8 cellular contexts compared by ENCODE assay signal in the genomic region with DNA sequence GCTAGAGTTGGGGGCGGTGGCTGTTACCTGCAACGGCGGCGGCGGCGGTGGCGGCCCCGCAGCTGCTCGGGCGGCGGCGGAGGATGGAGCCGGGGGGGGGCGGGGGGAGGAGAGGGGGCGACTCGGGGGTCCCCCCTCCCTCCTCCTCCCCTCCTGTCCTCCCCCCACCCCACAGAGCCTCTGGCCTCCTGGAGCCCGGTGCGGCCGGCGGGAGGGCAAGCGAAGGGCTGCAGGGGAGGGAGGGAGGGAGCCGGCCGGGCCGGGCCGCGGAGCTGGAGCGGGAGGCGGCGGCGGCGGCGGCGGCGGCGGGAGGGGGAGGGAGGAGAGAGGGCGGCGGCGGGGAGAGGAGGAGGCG. TPM values are rescaled to one million over a fixed set of nuclear protein-coding genes. Genes with fewer than 3 reads are reported as not detected.
DNase-seq lines count a peak whose midpoint lies in the region; ATAC-seq, FAIRE-seq and TF ChIP-seq lines count a peak whose summit lies in the region.

Gene AKT3 (minus strand): TSS at position 231 of the 355 bp plus-strand sequence. CDS start 7,073 bp downstream, outside the sequence.

- peak within 1 kb of the TSS; percentile 42 for H3K56ac ChIP-seq in H1 (replicated peaks; ENCODE audit: insufficient read length, low read depth, low read length)

- TF ChIP-seq CTCF in OCI-LY7 (conservative IDR thresholded peaks at IDR 0.05; ENCODE audit: low read length): no peak
- no peak for TF ChIP-seq CTCF in H1 (IDR thresholded peaks at IDR 0.05; ENCODE audit: control extremely low read depth in 1 of 3, insufficient read depth in 1 of 3, low read depth in 1 of 3, low read length in 3 of 3)
- TF ChIP-seq CTCF in mucosa of descending colon (IDR thresholded peaks at IDR 0.05): no peak

- H3K9me3 ChIP-seq in OCI-LY7 (ENCODE audit: low read length) (no peaks in the 10 kb centered on the region), H1 (ENCODE audit: insufficient read depth in 2 of 2, low read depth in 1 of 2, low read length in 1 of 2) (no peaks in the 10 kb centered on the region), mucosa of descending colon (no peaks in the 10 kb centered on the region), aorta (ENCODE audit: control insufficient read depth, low read length) (no peaks in the 10 kb centered on the region)

- peaks cover 5% of the 10 kb centered on the region for H3K23me2 ChIP-seq in H1 (ENCODE audit: low read depth, low read length)

- H3K4ac ChIP-seq in H1 (replicated peaks; ENCODE audit: insufficient read length, low read depth, low read length): peak within 1 kb of the TSS; percentile 8

- POLR2A ChIA-PET in OCI-LY7 (lab: Charles Lee): interaction anchor here (0.7 kb wide), 1 partner anchor 429 kb away, joined by 4 read pairs; no protein-coding TSS in a partner anchor
- POLR2A ChIA-PET in H1 (lab: Charles Lee; ENCODE audit: partially characterized antibody): no interaction called here

- H3K79me1 ChIP-seq in H1 (ENCODE audit: low read depth, low read length): no peaks in the 10 kb centered on the region

- BruUV-seq in OCI-LY7 (replicated peaks; lab: Mats Ljungman, UMichigan): no TSS peak

- peak within 1 kb of the TSS; percentile 86; the same call in 1 of the 2 replicates for H2BK5ac ChIP-seq in H1 (ENCODE audit: low read depth, low read length)

- DNase-seq in OCI-LY7 (ENCODE audit: low spot score) (no peak), H1 (ENCODE audit: low read depth in 1 of 2, low spot score in 2 of 2) (no peak), mucosa of descending colon (no peak), aorta (peak in 1 of 2 donors; percentile 93)

- peak within 1 kb of the TSS; percentile 60 for H4K5ac ChIP-seq in H1 (ENCODE audit: insufficient read length, low read depth, low read length)

- H3K36me3 ChIP-seq in OCI-LY7 (ENCODE audit: insufficient read depth, low read length) (no peaks in the 10 kb centered on the region), H1 (ENCODE audit: control insufficient read depth in 2 of 4, insufficient read depth in 4 of 4, low read length in 3 of 4) (no peaks in the 10 kb centered on the region), mucosa of descending colon (ENCODE audit: low read depth) (no peaks in the 10 kb centered on the region), aorta (ENCODE audit: control insufficient read depth in 1 of 2, insufficient read depth in 2 of 2, low read length in 1 of 2) (no peaks in the 10 kb centered on the region)

- no peaks in the 10 kb centered on the region for H3K9me2 ChIP-seq in OCI-LY7 (ENCODE audit: insufficient read depth, low read length)

- intact Hi-C loops in OCI-LY7 (cut with micrococcal nuclease; ENCODE audit: unreplicated experiment): no loop called here
- intact Hi-C loops in mucosa of descending colon (cut with DNase I, micrococcal nuclease): no loop called here
- intact Hi-C loops in aorta (cut with DNase I): loop anchor here in 1 of 2 donors (5.0 kb wide), 1 partner anchor 197 kb away; no protein-coding TSS in a partner anchor

- no peak within 1 kb of the TSS for H2BK20ac ChIP-seq in H1 (ENCODE audit: low read length)

- no peak for TF ChIP-seq RAD21 in H1 (IDR thresholded peaks at IDR 0.05 in 1 of 2, conservative IDR thresholded peaks at IDR 0.05 in 1 of 2; ENCODE audit: low read depth in 2 of 2, low read length in 2 of 2)

- peak within 1 kb of the TSS; percentile 96 for H3K18ac ChIP-seq in H1 (ENCODE audit: extremely low read depth, low read length)

- ATAC-seq in mucosa of descending colon (peak; percentile 85), aorta (ENCODE audit: low FRiP score) (peak; percentile 87), HG03139 (IDR thresholded peaks at IDR 0.05; ENCODE audit: unreplicated experiment) (no peak), HG02678 (IDR thresholded peaks at IDR 0.05; ENCODE audit: unreplicated experiment) (no peak), GM21367 (IDR thresholded peaks at IDR 0.05; ENCODE audit: unreplicated experiment) (no peak)

- no peak within 1 kb of the TSS for H3K23ac ChIP-seq in H1 (ENCODE audit: insufficient read length)

- H4K20me1 ChIP-seq in OCI-LY7 (ENCODE audit: insufficient read depth, low read length) (no peaks in the 10 kb centered on the region), H1 (replicated peaks in 1 of 2; ENCODE audit: control insufficient read depth in 1 of 2, insufficient read depth in 2 of 2, low read length in 2 of 2) (no peaks in the 10 kb centered on the region)

- peak within 1 kb of the TSS; percentile 97 for H4K8ac ChIP-seq in H1 (ENCODE audit: extremely low read depth, insufficient read depth, low read length)

- no peak within 1 kb of the TSS for H3K14ac ChIP-seq in H1 (ENCODE audit: insufficient read length)

- peak within 1 kb of the TSS; percentile 83 for H3K4me3 ChIP-seq in GM08714 (ENCODE audit: low read length)
- peak within 1 kb of the TSS; percentile 69 for H3K4me3 ChIP-seq in OCI-LY7 (ENCODE audit: low read depth, low read length, poor library complexity, severe bottlenecking)
- H3K4me3 ChIP-seq in H1 (ENCODE audit: extremely low read depth in 1 of 4, insufficient read depth in 2 of 4, low read depth in 3 of 4, low read length in 4 of 4): peak within 1 kb of the TSS; percentile 55 to 77 (median 70)
- H3K4me3 ChIP-seq in mucosa of descending colon: peak within 1 kb of the TSS; percentile 47
- peak within 1 kb of the TSS; percentile 93 to 100 for H3K4me3 ChIP-seq in aorta (ENCODE audit: low read length in 2 of 2)

- H2AFZ ChIP-seq in OCI-LY7 (ENCODE audit: low read length): peak within 1 kb of the TSS; percentile 74; the same call in 1 of the 2 replicates
- H2AFZ ChIP-seq in H1 (ENCODE audit: low read length): peak within 1 kb of the TSS; percentile 95

- H3K27ac ChIP-seq in OCI-LY7 (ENCODE audit: low read depth, low read length, poor library complexity, severe bottlenecking): no peak within 1 kb of the TSS
- peak within 1 kb of the TSS; percentile 92 for H3K27ac ChIP-seq in H1 (ENCODE audit: low read depth, low read length)
- H3K27ac ChIP-seq in aorta (ENCODE audit: low read depth in 1 of 2, low read length in 2 of 2): peak within 1 kb of the TSS; percentile 84 to 100

- H2BK120ac ChIP-seq in H1 (replicated peaks; ENCODE audit: low read depth, low read length): no peak within 1 kb of the TSS

- TF ChIP-seq EP300 in H1 (IDR thresholded peaks at IDR 0.05; ENCODE audit: borderline replicate concordance in 1 of 2, low read depth in 2 of 2, low read length in 2 of 2): no peak

- H3K4me2 ChIP-seq in OCI-LY7 (ENCODE audit: low read length) (peak within 1 kb of the TSS; percentile 81), H1 (ENCODE audit: insufficient read depth in 1 of 2, low read depth in 2 of 2, low read length in 2 of 2) (peak within 1 kb of the TSS; percentile 70 to 90)

- H2BK12ac ChIP-seq in H1 (ENCODE audit: low read depth, low read length): peak within 1 kb of the TSS; percentile 96

- H2AK5ac ChIP-seq in H1 (ENCODE audit: low read depth, low read length): no peak within 1 kb of the TSS

- H3K79me2 ChIP-seq in OCI-LY7 (ENCODE audit: insufficient read depth, low read depth, low read length): no peaks in the 10 kb centered on the region
- H3K79me2 ChIP-seq in H1 (ENCODE audit: control insufficient read depth in 1 of 2, insufficient read depth in 2 of 2, low read length in 2 of 2): peaks cover 0 to 37% of the 10 kb centered on the region in 2 experiments; a peak in 2 of 4 replicates

- H3K4me1 ChIP-seq in OCI-LY7 (ENCODE audit: insufficient read depth, low read length, poor library complexity, severe bottlenecking) (no peaks in the 10 kb centered on the region), H1 (replicated peaks in 1 of 4; ENCODE audit: control insufficient read depth in 3 of 4, insufficient read depth in 4 of 4, low read length in 3 of 4) (peaks cover 0 to 4% (median 2%) of the 10 kb centered on the region in 4 experiments; a peak in 3 of 7 replicates), mucosa of descending colon (ENCODE audit: low read depth) (peaks cover 4% of the 10 kb centered on the region), aorta (ENCODE audit: control insufficient read depth in 1 of 2, insufficient read depth in 2 of 2, low read length in 2 of 2) (no peaks in the 10 kb centered on the region)

- peak within 1 kb of the TSS; percentile 66 to 92 (median 84) for H3K9ac ChIP-seq in H1 (replicated peaks in 1 of 4; ENCODE audit: extremely low read depth in 1 of 4, low read depth in 3 of 4, low read length in 3 of 4)

- no peak for TF ChIP-seq POLR2A in H1 (IDR thresholded peaks at IDR 0.05; ENCODE audit: control extremely low read depth in 1 of 2, low read depth in 2 of 2, low read length in 2 of 2)

- no peaks in the 10 kb centered on the region for H3K27me3 ChIP-seq in H1 (replicated peaks in 1 of 4; ENCODE audit: control insufficient read depth in 3 of 4, extremely low read depth in 1 of 4, insufficient read depth in 3 of 4, low read length in 3 of 4)
- no peaks in the 10 kb centered on the region for H3K27me3 ChIP-seq in aorta (ENCODE audit: control insufficient read depth in 1 of 2, insufficient read depth in 2 of 2, low read length in 1 of 2)

- H4K91ac ChIP-seq in H1 (replicated peaks; ENCODE audit: insufficient read length, low read length): peak within 1 kb of the TSS; percentile 8

- FAIRE-seq in H1 (lab: Jason Lieb, UNC): no peak

- CTCF ChIA-PET in OCI-LY7 (lab: Charles Lee; ENCODE audit: unreplicated experiment): no interaction called here
- CTCF ChIA-PET in H1 (lab: Charles Lee; ENCODE audit: partially characterized antibody): no interaction called here

- no CpG with 5 or more reads among the region's 39 CpGs for WGBS in H1 (ENCODE audit: extremely low coverage in 1 of 2, insufficient coverage in 1 of 2, insufficient read length in 1 of 2, insufficient replicate concordance in 2 of 2, low coverage in 1 of 2, low lambda C conversion rate in 2 of 2, missing lambda C conversion rate in 1 of 2), 2 experiments
- 1% methylated on average over 36 of the region's 39 CpGs; no CpG with 5 or more reads in 1 of the 2 donors for WGBS in aorta, 2 donors

- 0 out of 2 replicates have a peak within 1 kb of the TSS, but pooled peaks have one; percentile 55 for H2BK15ac ChIP-seq in H1 (ENCODE audit: low read length)

TF ChIP-seq in H1, 55 proteins besides CTCF, POLR2A, EP300 and RAD21 (continues in another document):
- no peak for TF ChIP-seq EGR1 (IDR thresholded peaks at IDR 0.05; ENCODE audit: borderline replicate concordance, low read depth, low read length)

RNA-seq across cellular contexts. Expression of gene AKT3, which starts in this region (rescaled TPM):
- total RNA-seq in OCI-LY7 (2014; rRNA removed; shearing (Covaris generic)): not detected in 2 replicates
- total RNA-seq in OCI-LY7 (2022) (0.07 and 0.29 TPM in 2 replicates), mucosa of descending colon (100 to 1,000 TPM in 1 of 3 donors, 10 to 100 TPM in 1, 1 to 10 TPM in 1; 8.2 to 119 (median 12.6) TPM), aorta (100 to 1,000 TPM; 165 to 177 TPM)
- total RNA-seq in H1 (2021; fragmentation: NEBNext Ultra II Directional; extraction: Animal tissue kit (Norgen Biotek cat#: 25700)): 33.6 and 36.4 TPM in 2 replicates
- polyA plus RNA-seq in H1 (2011; rRNA removed) (4.2 and 6.0 TPM in 2 replicates), aorta (10 to 100 TPM; 18.6 to 41.9 TPM)
- 6.1 TPM for polyA plus RNA-seq in H1 (2011; cell fraction: cytosol; rRNA removed)
- 10.5 TPM for polyA plus RNA-seq in H1 (2011; cell fraction: nucleus; rRNA removed)
- polyA plus RNA-seq in H1 (2012, experiment 1 of 2): 4.2 to 13.6 TPM (median 6.3 TPM) in 4 replicates
- 0.54 TPM for polyA plus RNA-seq in H1 (2012, experiment 2 of 2)
- 9.5 TPM for polyA plus RNA-seq in H1 (2013, experiment 1 of 2)
- polyA plus RNA-seq in H1 (2013, experiment 2 of 2): 8.4 TPM
- polyA minus RNA-seq in H1 (2011; rRNA and poly(A)+ RNA removed): 14.4 and 15.3 TPM in 2 replicates
- polyA minus RNA-seq in H1 (2011; cell fraction: cytosol; rRNA and poly(A)+ RNA removed): 8.5 TPM
- polyA minus RNA-seq in H1 (2011; cell fraction: nucleus; rRNA and poly(A)+ RNA removed): 44.6 TPM

Comparison
In these comparisons a context has a peak if more than half of its experiments do, and no peak if none do; other contexts are left out.
1. RNA of gene AKT3 (total RNA-seq): 165 to 177 TPM in aorta, 33.6 to 36.4 TPM in H1 and 8.2 to 119 TPM in mucosa of descending colon; 0.07 to 0.29 TPM in OCI-LY7; every median in the first group is over 4 times any median in the second.
2. ATAC-seq: peak in mucosa of descending colon (single experiment) and aorta (single experiment); none in HG03139 (single experiment), HG02678 (single experiment) and GM21367 (single experiment).
3. Peak in every context shown above with its lines, with median percentiles within 50 percentile points of each other: H3K4me3 ChIP-seq.